1 cellular context compared by ENCODE assay signal in genomic region chr6:13302291-13302690, GRCh38.
TF ChIP-seq lines count a peak whose summit lies in the region.

No MANE protein-coding gene starts in this region.

TF ChIP-seq in K562, 482 proteins besides CTCF, POLR2A, EP300 and RAD21 (continued from another document):
- no peak for TF ChIP-seq MITF (IDR thresholded peaks at IDR 0.05)
- TF ChIP-seq LEF1 (IDR thresholded peaks at IDR 0.05): no peak
- TF ChIP-seq HDAC8 (tag; IDR thresholded peaks at IDR 0.05): 0 out of 2 replicates have a peak, but pooled peaks have one; percentile 39
- TF ChIP-seq SMARCA5 (IDR thresholded peaks at IDR 0.05): 0 out of 2 replicates have a peak, but pooled peaks have one; percentile 19
- no peak for TF ChIP-seq CSDE1 (IDR thresholded peaks at IDR 0.05)
- no peak for TF ChIP-seq LCOR (CRISPR knock-in tag; IDR thresholded peaks at IDR 0.05)
- TF ChIP-seq TAF15 (IDR thresholded peaks at IDR 0.05; ENCODE audit: low read depth, low read length): no peak
- no peak for TF ChIP-seq PCBP2 (IDR thresholded peaks at IDR 0.05; ENCODE audit: low read depth, low read length, poor library complexity, severe bottlenecking)
- no peak for TF ChIP-seq TRIM24 (IDR thresholded peaks at IDR 0.05)
- no peak for TF ChIP-seq PPARD (CRISPR knock-in tag; IDR thresholded peaks at IDR 0.05)
- no peak for TF ChIP-seq ZNF518B (CRISPR knock-in tag; IDR thresholded peaks at IDR 0.05)
- TF ChIP-seq DNMT1 (IDR thresholded peaks at IDR 0.05): no peak
- no peak for TF ChIP-seq PHF20 (IDR thresholded peaks at IDR 0.05; ENCODE audit: partially characterized antibody)
- no peak for TF ChIP-seq CEBPZ (IDR thresholded peaks at IDR 0.05; ENCODE audit: borderline replicate concordance, low read depth, low read length)
